19 cellular contexts compared by ENCODE assay signal in genomic region chr20:38825571-38825900, GRCh38. TPM values are rescaled to one million over a fixed set of nuclear protein-coding genes. Genes with fewer than 3 reads are reported as not detected.
DNase-seq lines count a peak whose midpoint lies in the region; ATAC-seq, FAIRE-seq and TF ChIP-seq lines count a peak whose summit lies in the region.
"Had no signal": no experiment of that assay in that cellular context is flagged by ENCODE, and none has a peak within 500 bp of the region (broad histone marks: within the 10 kb centered on the region; RNA-seq: fewer than 3 reads in every experiment).

No MANE protein-coding gene starts in this region.

- H3K27ac ChIP-seq in cingulate gyrus (ENCODE audit: low read depth, low read length) (peak overlapping the region; percentile 63), kidney (ENCODE audit: low read depth in 2 of 2, low read length in 2 of 2) (no peak overlapping the region)
- H3K27ac ChIP-seq: body of pancreas, prostate gland, skin epidermis had no signal

- no peaks in the 10 kb centered on the region for H3F3A ChIP-seq in Loucy (ENCODE audit: low read depth)

- peaks cover 12% of the 10 kb centered on the region for H3K9me3 Mint-ChIP-seq in nephron progenitor cell
- peaks cover 9% of the 10 kb centered on the region for H3K9me3 Mint-ChIP-seq in activated T-cell treated with anti-CD3 and anti-CD28 coated beads, Interleukin-2, amount 50 U/mL, for 4 hours
- H3K9me3 Mint-ChIP-seq: HFFc6 had no signal

- peak overlapping the region; percentile 65 for H3K4me2 ChIP-seq in Loucy (ENCODE audit: low read depth, low read length, poor library complexity, severe bottlenecking)

- H3K36me3 Mint-ChIP-seq in nephron progenitor cell (ENCODE audit: low read depth): peaks cover 3% of the 10 kb centered on the region
- H3K36me3 Mint-ChIP-seq in activated T-cell treated with anti-CD3 and anti-CD28 coated beads, Interleukin-2, amount 50 U/mL, for 4 hours (ENCODE audit: insufficient read depth): peaks cover 47% of the 10 kb centered on the region

- no peak; the same call in none of the 2 replicates for TF ChIP-seq POLR2A in GM12891 (IDR thresholded peaks at IDR 0.05; ENCODE audit: low read depth, low read length)

- no peak for DNase-seq in GM12891 (ENCODE audit: insufficient read length, low spot score)
- DNase-seq in nephron progenitor cell: no peak
- DNase-seq in kidney: no peak
- DNase-seq in cortex of kidney (lab: John Stamatoyannopoulos, UW): no peak
- DNase-seq in activated T-cell treated with anti-CD3 and anti-CD28 coated beads, Interleukin-2, amount 50 U/mL, for 4 hours: no peak
- DNase-seq: activated CD4-positive, alpha-beta T cell treated with anti-CD3 and anti-CD28 coated beads, Interleukin-2, amount 50 U/mL, for 4 hours; stimulated activated naive CD8-positive, alpha-beta T cell treated with anti-CD3 and anti-CD28 coated beads, Interleukin-15, amount 100 ng/mL, for 72 hours; upper lobe of left lung had no signal

- no peak overlapping the region for H2AFZ ChIP-seq in Loucy (ENCODE audit: low read length)

- peaks cover 2% of the 10 kb centered on the region for H3K9me3 ChIP-seq in Loucy (ENCODE audit: insufficient read depth, low read depth, low read length)
- H3K9me3 ChIP-seq in kidney (ENCODE audit: control insufficient read depth in 1 of 2, low read length in 2 of 2): peaks cover 0 to 4% of the 10 kb centered on the region in 2 donors
- H3K9me3 ChIP-seq: body of pancreas, Caco-2, prostate gland, upper lobe of left lung had no signal

- H3K27me3 ChIP-seq in Loucy (ENCODE audit: insufficient read depth, low read length, poor library complexity, severe bottlenecking): no peaks in the 10 kb centered on the region
- H3K27me3 ChIP-seq: body of pancreas, upper lobe of left lung had no signal

- TF ChIP-seq CTCF in Loucy (conservative IDR thresholded peaks at IDR 0.05; ENCODE audit: low read length) (no peak), nephron progenitor cell (IDR thresholded peaks at IDR 0.05) (no peak), kidney (IDR thresholded peaks at IDR 0.05; ENCODE audit: borderline replicate concordance, extremely low read depth, insufficient read depth) (no peak)

- H3K36me3 ChIP-seq in Loucy (ENCODE audit: insufficient read depth, low read length) (no peaks in the 10 kb centered on the region), kidney (ENCODE audit: control insufficient read depth in 1 of 2, insufficient read depth in 2 of 2, low read length in 2 of 2) (peaks cover 0 to 2% of the 10 kb centered on the region in 2 donors)
- H3K36me3 ChIP-seq: prostate gland, upper lobe of left lung had no signal

- no peaks in the 10 kb centered on the region for H4K20me1 ChIP-seq in Loucy (ENCODE audit: insufficient read depth, low read length, poor library complexity, severe bottlenecking)

- H3K9me2 ChIP-seq in Loucy (replicated peaks; ENCODE audit: low read depth, low read length): no peaks in the 10 kb centered on the region

- peaks cover 8% of the 10 kb centered on the region for H3K27me3 Mint-ChIP-seq in nephron progenitor cell (ENCODE audit: low read depth, poor library complexity)
- H3K27me3 Mint-ChIP-seq in activated T-cell treated with anti-CD3 and anti-CD28 coated beads, Interleukin-2, amount 50 U/mL, for 4 hours (ENCODE audit: low read depth): no peaks in the 10 kb centered on the region
- H3K27me3 Mint-ChIP-seq: activated naive CD4-positive, alpha-beta T cell treated with anti-CD3 and anti-CD28 coated beads, Interleukin-2, amount 50 U/mL, for 24 hours; stimulated activated naive CD8-positive, alpha-beta T cell treated with anti-CD3 and anti-CD28 coated beads, Interleukin-15, amount 100 ng/mL, for 72 hours had no signal

- H3K4me1 ChIP-seq in Loucy (ENCODE audit: insufficient read depth, low read length, poor library complexity, severe bottlenecking) (peaks cover 33% of the 10 kb centered on the region), kidney (ENCODE audit: control insufficient read depth in 1 of 2, insufficient read depth in 1 of 2, low read depth in 1 of 2, low read length in 2 of 2) (peaks cover 23 to 37% of the 10 kb centered on the region in 2 donors)
- H3K4me1 ChIP-seq: prostate gland had no signal

- H3K4me3 Mint-ChIP-seq in nephron progenitor cell: peak overlapping the region; percentile 8
- no peak overlapping the region for H3K4me3 Mint-ChIP-seq in activated T-cell treated with anti-CD3 and anti-CD28 coated beads, Interleukin-2, amount 50 U/mL, for 4 hours
- H3K4me3 Mint-ChIP-seq: activated naive CD4-positive, alpha-beta T cell treated with anti-CD3 and anti-CD28 coated beads, Interleukin-2, amount 50 U/mL, for 24 hours; HFFc6; stimulated activated naive CD8-positive, alpha-beta T cell treated with anti-CD3 and anti-CD28 coated beads, Interleukin-15, amount 100 ng/mL, for 72 hours had no signal

- H3K27ac Mint-ChIP-seq in nephron progenitor cell: no peak overlapping the region
- H3K27ac Mint-ChIP-seq: activated naive CD4-positive, alpha-beta T cell treated with anti-CD3 and anti-CD28 coated beads, Interleukin-2, amount 50 U/mL, for 24 hours; HFFc6; stimulated activated naive CD8-positive, alpha-beta T cell treated with anti-CD3 and anti-CD28 coated beads, Interleukin-15, amount 100 ng/mL, for 72 hours had no signal

- intact Hi-C loops in kidney (cut with DNase I): no loop called here

- H3K79me2 ChIP-seq in Loucy (ENCODE audit: insufficient read depth, low read length): peaks cover 54% of the 10 kb centered on the region

- H3K4me1 Mint-ChIP-seq in nephron progenitor cell: peaks cover 55% of the 10 kb centered on the region
- peaks cover 76% of the 10 kb centered on the region for H3K4me1 Mint-ChIP-seq in activated T-cell treated with anti-CD3 and anti-CD28 coated beads, Interleukin-2, amount 50 U/mL, for 4 hours (ENCODE audit: low read depth)

- no peak overlapping the region for H3K9ac ChIP-seq in Loucy (ENCODE audit: low read depth, low read length, poor library complexity, severe bottlenecking)
- no peak overlapping the region for H3K9ac ChIP-seq in kidney (ENCODE audit: low read length in 2 of 2)

- FAIRE-seq in GM12891 (lab: Jason Lieb, UNC) (no peak), kidney (lab: Jason Lieb, UNC) (no peak)
- FAIRE-seq: TTC549 had no signal

- no peak for ATAC-seq in activated T-cell treated with anti-CD3 and anti-CD28 coated beads, Interleukin-2, amount 50 U/mL, for 4 hours
- ATAC-seq: Right ventricle myocardium inferior; stimulated activated naive CD8-positive, alpha-beta T cell treated with anti-CD3 and anti-CD28 coated beads, Interleukin-15, amount 100 ng/mL, for 72 hours had no signal

- H3K4me3 ChIP-seq in Loucy (ENCODE audit: low read length, poor library complexity, severe bottlenecking) (no peak overlapping the region), kidney (ENCODE audit: low read length in 2 of 2) (no peak overlapping the region)
- H3K4me3 ChIP-seq: body of pancreas, prostate gland, skin epidermis, upper lobe of left lung had no signal

TF ChIP-seq in GM12891, 5 proteins besides CTCF, POLR2A, EP300 and RAD21:
- TF ChIP-seq SPI1 (IDR thresholded peaks at IDR 0.05; ENCODE audit: low read depth, low read length) (no peak), PAX5 (IDR thresholded peaks at IDR 0.05; ENCODE audit: insufficient read depth, low read length, severe bottlenecking) (no peak), POU2F2 (IDR thresholded peaks at IDR 0.05; ENCODE audit: low read depth, low read length) (no peak), TAF1 (IDR thresholded peaks at IDR 0.05; ENCODE audit: low read depth, low read length) (no peak), POLR2AphosphoS5 (IDR thresholded peaks at IDR 0.05; ENCODE audit: low read depth, low read length) (0 out of 2 replicates have a peak, but pooled peaks have one; percentile 30)

RNA-seq across cellular contexts. Expression of gene PPP1R16B, which starts 20.0 kb away (rescaled TPM):
- 60.8 TPM for polyA plus RNA-seq in GM12891 (2012; ENCODE audit: low read depth, missing spikeins)
- total RNA-seq in kidney: 29.4 TPM
- polyA plus RNA-seq in kidney (ENCODE audit: insufficient read depth, low read depth, low replicate concordance): 11.5 TPM
- 100 to 1,000 TPM; 148 to 163 (median 160) TPM for total RNA-seq in activated T-cell treated with anti-CD3 and anti-CD28 coated beads, Interleukin-2, amount 50 U/mL, for 4 hours
- total RNA-seq: Caco-2, HFFc6, IMR-90 had no signal
- polyA plus RNA-seq: IMR-90 had no signal
